Comparison of ENCODE assay signal across 16 cellular contexts in the genomic region with DNA sequence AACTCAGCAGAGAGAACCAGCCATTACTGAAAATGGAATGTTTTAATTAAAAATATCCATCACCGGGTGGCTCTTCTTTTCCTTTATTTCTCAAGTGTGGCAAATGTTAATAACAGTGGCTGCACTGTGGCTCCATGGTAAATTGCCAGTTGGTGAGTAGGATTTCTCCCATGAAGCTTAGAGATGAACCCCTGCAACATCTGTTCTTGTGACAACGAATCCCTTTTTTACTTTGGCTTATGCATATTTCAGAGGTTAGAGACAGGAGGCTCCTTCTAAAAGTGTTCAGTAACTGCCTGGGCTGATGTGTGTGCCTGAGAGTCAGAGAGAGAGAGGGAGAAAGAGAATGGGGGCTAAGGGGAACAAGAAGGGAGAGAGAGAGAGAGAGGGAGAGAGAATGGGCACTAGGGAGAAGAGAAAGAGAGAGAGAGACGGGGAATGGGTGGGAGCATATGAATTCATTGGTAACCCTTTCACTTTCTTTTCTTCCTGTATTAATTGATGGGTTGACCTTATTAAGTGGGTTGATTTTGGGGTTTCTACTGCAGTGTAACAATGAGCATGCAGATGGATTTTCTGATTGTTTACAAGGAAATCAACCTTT. TPM values are rescaled to one million over a fixed set of nuclear protein-coding genes. Genes with fewer than 3 reads are reported as not detected.
DNase-seq lines count a peak whose midpoint lies in the region; ATAC-seq lines count a peak whose summit lies in the region.
"Had no signal": no experiment of that assay in that cellular context is flagged by ENCODE, and none has a peak within 500 bp of the region (broad histone marks: within the 10 kb centered on the region; RNA-seq: fewer than 3 reads in every experiment).

No MANE protein-coding gene starts in this region.

- peak overlapping the region; percentile 5 for H3K4me3 Mint-ChIP-seq in T-helper 1 cell treated with Interleukin-12 subunit alpha and Interleukin-12 subunit beta and Interleukin-4 antibody, amounts not matched to agents 30 μg/mL and 1 μg/mL, for 36 hours
- H3K4me3 Mint-ChIP-seq in activated T-helper 17 cell treated with anti-CD3 and anti-CD28 coated beads, Interleukin-2, amount 50 U/mL, for 72 hours = peak overlapping the region; percentile 15
- peak overlapping the region in 4 of 10 donors; percentile 25 to 57 (median 37) for H3K4me3 Mint-ChIP-seq in naive thymus-derived CD8-positive, alpha-beta T cell
- H3K4me3 Mint-ChIP-seq: activated B cell treated with CpG ODN at 0.5 μM for 24 hours had no signal

- DNase-seq in T-helper 1 cell (no peak), LHCN-M2 (ENCODE audit: low read depth) (peak; percentile 18), UCSD-AML1 (lab: John Stamatoyannopoulos, UW; ENCODE audit: unreplicated experiment) (no peak), NCI-H2029 treated with DMSO at 0.1 percent for 48 hours (lab: John Stamatoyannopoulos, UW) (no peak)
- DNase-seq in naive thymus-derived CD8-positive, alpha-beta T cell = no peak
- DNase-seq: activated B cell treated with CpG ODN at 0.5 μM for 24 hours, activated gamma-delta T cell treated with Interleukin-2 at 50 U/mL for 16 hours, DMS153, gastrocnemius medialis, GF-D8, NCI-H1417 treated with DMSO at 0.1 percent for 48 hours, NCI-H345, tibial artery had no signal

- H3K27ac Mint-ChIP-seq in T-helper 1 cell treated with Interleukin-12 subunit alpha and Interleukin-12 subunit beta and Interleukin-4 antibody, amounts not matched to agents 30 μg/mL and 1 μg/mL, for 36 hours = peak overlapping the region; percentile 4
- peak overlapping the region; percentile 22 for H3K27ac Mint-ChIP-seq in activated T-helper 17 cell treated with anti-CD3 and anti-CD28 coated beads, Interleukin-2, amount 50 U/mL, for 72 hours
- peak overlapping the region in 6 of 10 donors; percentile 8 to 86 (median 56) for H3K27ac Mint-ChIP-seq in naive thymus-derived CD8-positive, alpha-beta T cell
- H3K27ac Mint-ChIP-seq: activated B cell treated with CpG ODN at 0.5 μM for 24 hours had no signal

- H3K4me1 Mint-ChIP-seq in T-helper 1 cell treated with Interleukin-12 subunit alpha and Interleukin-12 subunit beta and Interleukin-4 antibody, amounts not matched to agents 30 μg/mL and 1 μg/mL, for 36 hours (ENCODE audit: low read depth) = peaks cover 55% of the 10 kb centered on the region
- H3K4me1 Mint-ChIP-seq in activated T-helper 17 cell treated with anti-CD3 and anti-CD28 coated beads, Interleukin-2, amount 50 U/mL, for 72 hours = peaks cover 49% of the 10 kb centered on the region
- peaks cover 40 to 83% (median 82%) of the 10 kb centered on the region in 4 donors for H3K4me1 Mint-ChIP-seq in naive thymus-derived CD8-positive, alpha-beta T cell

- POLR2A ChIA-PET in naive thymus-derived CD8-positive, alpha-beta T cell (lab: Charles Lee) = no interaction called here

- no peak for ATAC-seq in activated T-helper 17 cell treated with anti-CD3 and anti-CD28 coated beads, Interleukin-2, amount 50 U/mL, for 72 hours (replicated peaks)
- no peak for ATAC-seq in naive thymus-derived CD8-positive, alpha-beta T cell
- no peak for ATAC-seq in esophagus mucosa
- ATAC-seq: gastrocnemius medialis had no signal

- no peaks in the 10 kb centered on the region for H3K27me3 Mint-ChIP-seq in T-helper 1 cell treated with Interleukin-12 subunit alpha and Interleukin-12 subunit beta and Interleukin-4 antibody, amounts not matched to agents 30 μg/mL and 1 μg/mL, for 36 hours (ENCODE audit: low read depth)
- H3K27me3 Mint-ChIP-seq in activated T-helper 17 cell treated with anti-CD3 and anti-CD28 coated beads, Interleukin-2, amount 50 U/mL, for 72 hours = no peaks in the 10 kb centered on the region
- no peaks in the 10 kb centered on the region for H3K27me3 Mint-ChIP-seq in naive thymus-derived CD8-positive, alpha-beta T cell
- H3K27me3 Mint-ChIP-seq: activated B cell treated with CpG ODN at 0.5 μM for 24 hours had no signal

- H3K36me3 Mint-ChIP-seq in T-helper 1 cell treated with Interleukin-12 subunit alpha and Interleukin-12 subunit beta and Interleukin-4 antibody, amounts not matched to agents 30 μg/mL and 1 μg/mL, for 36 hours (ENCODE audit: low read depth) = peaks cover 4% of the 10 kb centered on the region
- peaks cover under 1% of the 10 kb centered on the region for H3K36me3 Mint-ChIP-seq in activated T-helper 17 cell treated with anti-CD3 and anti-CD28 coated beads, Interleukin-2, amount 50 U/mL, for 72 hours (ENCODE audit: low read depth)
- H3K36me3 Mint-ChIP-seq in naive thymus-derived CD8-positive, alpha-beta T cell = no peaks in the 10 kb centered on the region

- no peaks in the 10 kb centered on the region for H3K9me3 Mint-ChIP-seq in T-helper 1 cell treated with Interleukin-12 subunit alpha and Interleukin-12 subunit beta and Interleukin-4 antibody, amounts not matched to agents 30 μg/mL and 1 μg/mL, for 36 hours
- no peaks in the 10 kb centered on the region for H3K9me3 Mint-ChIP-seq in activated T-helper 17 cell treated with anti-CD3 and anti-CD28 coated beads, Interleukin-2, amount 50 U/mL, for 72 hours
- H3K9me3 Mint-ChIP-seq in naive thymus-derived CD8-positive, alpha-beta T cell = no peaks in the 10 kb centered on the region
- H3K9me3 Mint-ChIP-seq: activated B cell treated with CpG ODN at 0.5 μM for 24 hours had no signal

RNA-seq across cellular contexts. Expression of gene RPTOR, which starts 50.1 kb away (rescaled TPM):
- total RNA-seq in LHCN-M2 (2014; rRNA removed) (24.1 and 25.1 TPM in 2 replicates), esophagus mucosa (14.9 TPM)
- 15.7 TPM for polyA plus RNA-seq in LHCN-M2 (2012)
- total RNA-seq in activated T-helper 17 cell treated with anti-CD3 and anti-CD28 coated beads, Interleukin-2, amount 50 U/mL, for 72 hours = 100 to 1,000 TPM in 1 of 2 donors, 10 to 100 TPM in 1; 62.0 to 228 TPM
- 10 to 100 TPM; 53.5 to 53.9 TPM for total RNA-seq in naive thymus-derived CD8-positive, alpha-beta T cell
- polyA plus RNA-seq in naive thymus-derived CD8-positive, alpha-beta T cell = 10 to 100 TPM in 1 of 3 donors, 1 to 10 TPM in 2; 5.3 to 10.2 (median 5.5) TPM

Comparison
In these comparisons a context has a peak if more than half of its experiments do, and no peak if none do; other contexts are left out.
1. H3K27ac Mint-ChIP-seq: peak in every context shown above with its lines; median percentile 56 in naive thymus-derived CD8-positive, alpha-beta T cell; 22 in activated T-helper 17 cell treated with anti-CD3 and anti-CD28 coated beads, Interleukin-2, amount 50 U/mL, for 72 hours; 4 in T-helper 1 cell treated with Interleukin-12 subunit alpha and Interleukin-12 subunit beta and Interleukin-4 antibody, amounts not matched to agents 30 μg/mL and 1 μg/mL, for 36 hours.